In genomic region chr3:41302295-41302694, GRCh38 we compare ENCODE assay signal across 30 cellular contexts.
"Had no signal": no experiment of that assay in that cellular context is flagged by ENCODE, and none has a peak within 500 bp of the region (broad histone marks: within the 10 kb centered on the region; RNA-seq: fewer than 3 reads in every experiment).

No MANE protein-coding gene starts in this region.

- H3K4me3 Mint-ChIP-seq: naive thymus-derived CD8-positive, alpha-beta T cell; natural killer cell treated with Interleukin-12 subunit alpha and Interleukin-12 subunit beta and Interleukin-15 and Interleukin-18, amount 100 ng/mL, for 72 hours; nephron progenitor cell; neural crest cell; stimulated activated memory B cell treated with anti-CD40 and anti-IgM and Interleukin-4, amounts not matched to agents 10 μg/mL and 1 μg/mL and 100 μg/mL, for 72 hours; stimulated activated naive CD8-positive, alpha-beta T cell treated with anti-CD3 and anti-CD28 coated beads, Interleukin-15, amount 100 ng/mL, for 72 hours; type B pancreatic cell had no signal

- H3K4me1 Mint-ChIP-seq: neural crest cell; stimulated activated memory B cell treated with anti-CD40 and anti-IgM and Interleukin-4, amounts not matched to agents 10 μg/mL and 1 μg/mL and 100 μg/mL, for 72 hours; stimulated activated naive CD8-positive, alpha-beta T cell treated with anti-CD3 and anti-CD28 coated beads, Interleukin-15, amount 100 ng/mL, for 72 hours had no signal

- H3K4me3 ChIP-seq: pancreas, prostate gland, skin epidermis, smooth muscle cell, spleen, suprapubic skin, testis, tibial artery, transverse colon, upper lobe of right lung, uterus had no signal

- H3K27me3 ChIP-seq: neutrophil, pancreas, spleen, suprapubic skin, testis, tibial artery, transverse colon, upper lobe of right lung, uterus had no signal

- H3K36me3 ChIP-seq: neutrophil, pancreas, prostate gland, spleen, suprapubic skin, tibial artery, transverse colon, upper lobe of right lung, uterus had no signal

- H3K27ac Mint-ChIP-seq: naive thymus-derived CD8-positive, alpha-beta T cell; natural killer cell treated with Interleukin-12 subunit alpha and Interleukin-12 subunit beta and Interleukin-15 and Interleukin-18, amount 100 ng/mL, for 72 hours; nephron progenitor cell; stimulated activated memory B cell treated with anti-CD40 and anti-IgM and Interleukin-4, amounts not matched to agents 10 μg/mL and 1 μg/mL and 100 μg/mL, for 72 hours; stimulated activated naive CD8-positive, alpha-beta T cell treated with anti-CD3 and anti-CD28 coated beads, Interleukin-15, amount 100 ng/mL, for 72 hours; type B pancreatic cell had no signal

- H3K4me1 ChIP-seq: pancreas, prostate gland, testis, transverse colon, upper lobe of right lung, uterus had no signal

- H3K4me2 ChIP-seq: smooth muscle cell had no signal

- ATAC-seq: naive thymus-derived CD8-positive, alpha-beta T cell; natural killer cell treated with Interleukin-12 subunit alpha and Interleukin-12 subunit beta and Interleukin-15 and Interleukin-18, amount 100 ng/mL, for 72 hours; pancreas; right cardiac atrium; sciatic nerve; stimulated activated memory B cell treated with anti-CD40 and anti-IgM and Interleukin-4, amounts not matched to agents 10 μg/mL and 1 μg/mL and 100 μg/mL, for 72 hours; stimulated activated naive CD8-positive, alpha-beta T cell treated with anti-CD3 and anti-CD28 coated beads, Interleukin-15, amount 100 ng/mL, for 72 hours; stimulated activated naive CD8-positive, alpha-beta T cell treated with anti-CD3 and anti-CD28 coated beads, Interleukin-15, Interleukin-2, amounts not matched to agents 100 U/mL and 50 U/mL, for 24 hours; upper lobe of right lung had no signal

- H3K9me3 ChIP-seq: neutrophil, pancreas, prostate gland, spleen, suprapubic skin, testis, tibial artery, transverse colon, upper lobe of right lung, uterus had no signal

- H3K27ac ChIP-seq: neutrophil, pancreas, prostate gland, skin epidermis, spleen, suprapubic skin, testis, tibial artery, transverse colon, upper lobe of right lung, uterus had no signal

- H3K36me3 Mint-ChIP-seq: natural killer cell treated with Interleukin-12 subunit alpha and Interleukin-12 subunit beta and Interleukin-15 and Interleukin-18, amount 100 ng/mL, for 72 hours; stimulated activated memory B cell treated with anti-CD40 and anti-IgM and Interleukin-4, amounts not matched to agents 10 μg/mL and 1 μg/mL and 100 μg/mL, for 72 hours; type B pancreatic cell had no signal

- H3K27me3 Mint-ChIP-seq: naive thymus-derived CD8-positive, alpha-beta T cell; natural killer cell treated with Interleukin-12 subunit alpha and Interleukin-12 subunit beta and Interleukin-15 and Interleukin-18, amount 100 ng/mL, for 72 hours; stimulated activated memory B cell treated with anti-CD40 and anti-IgM and Interleukin-4, amounts not matched to agents 10 μg/mL and 1 μg/mL and 100 μg/mL, for 72 hours; stimulated activated naive CD8-positive, alpha-beta T cell treated with anti-CD3 and anti-CD28 coated beads, Interleukin-15, amount 100 ng/mL, for 72 hours; type B pancreatic cell had no signal

- DNase-seq: naive thymus-derived CD8-positive, alpha-beta T cell; nephron progenitor cell; nucleus accumbens; pancreas; right cardiac atrium; spleen; stimulated activated CD4-positive, alpha-beta T cell treated with anti-CD3 and anti-CD28 coated beads, Interleukin-12 subunit alpha, Interleukin-12 subunit beta, amount 100 ng/mL, for 4 hours; stimulated activated CD4-positive, alpha-beta T cell treated with anti-CD3 and anti-CD28 coated beads, Interleukin-1b, Interleukin-23, amount 100 ng/mL, for 48 hours; stimulated activated CD4-positive, alpha-beta T cell treated with anti-CD3 and anti-CD28 coated beads, Interleukin-4, amount 100 ng/mL, for 1 hour; stimulated activated CD4-positive, alpha-beta T cell treated with anti-CD3 and anti-CD28 coated beads, Interleukin-4, amount 100 ng/mL, for 4 hours; stimulated activated CD8-positive, alpha-beta memory T cell treated with anti-CD3 and anti-CD28 coated beads, Interleukin-4, amount 100 ng/mL, for 48 hours; stimulated activated naive CD4-positive, alpha-beta T cell; stimulated activated naive CD8-positive, alpha-beta T cell treated with anti-CD3 and anti-CD28 coated beads, Interleukin-15, amount 100 ng/mL, for 72 hours; stimulated activated naive CD8-positive, alpha-beta T cell treated with anti-CD3 and anti-CD28 coated beads, Interleukin-15, Interleukin-2, amounts not matched to agents 100 U/mL and 50 U/mL, for 24 hours; substantia nigra; testis; tibial artery; transverse colon; upper lobe of right lung; uterus had no signal

- H3K9me3 Mint-ChIP-seq: naive thymus-derived CD8-positive, alpha-beta T cell; natural killer cell treated with Interleukin-12 subunit alpha and Interleukin-12 subunit beta and Interleukin-15 and Interleukin-18, amount 100 ng/mL, for 72 hours; neural crest cell; stimulated activated memory B cell treated with anti-CD40 and anti-IgM and Interleukin-4, amounts not matched to agents 10 μg/mL and 1 μg/mL and 100 μg/mL, for 72 hours; stimulated activated naive CD8-positive, alpha-beta T cell treated with anti-CD3 and anti-CD28 coated beads, Interleukin-15, amount 100 ng/mL, for 72 hours; type B pancreatic cell had no signal
